ENCODE assay signal across 9 cellular contexts in the genomic region with DNA sequence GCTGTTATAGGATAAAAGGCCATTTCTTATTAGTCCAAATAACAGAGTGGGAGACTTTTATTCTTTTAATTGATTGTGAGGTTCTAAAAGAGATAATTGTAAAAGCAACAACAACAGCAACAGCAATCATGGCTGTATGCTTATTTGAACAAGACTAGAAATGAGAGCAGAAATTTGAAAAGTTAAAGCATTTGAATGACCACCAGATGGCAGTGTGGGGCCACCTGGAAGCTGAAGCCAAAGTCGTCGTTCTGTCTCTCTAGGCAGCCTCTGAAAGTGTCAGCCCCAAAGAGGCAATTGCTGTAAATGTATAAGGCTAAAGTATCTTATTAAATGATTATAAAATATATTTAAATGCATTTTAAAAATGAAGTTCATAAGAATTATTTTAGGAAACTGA. TPM values are rescaled to one million over a fixed set of nuclear protein-coding genes. Genes with fewer than 3 reads are reported as not detected.
DNase-seq lines count a peak whose midpoint lies in the region; ATAC-seq and TF ChIP-seq lines count a peak whose summit lies in the region.
"Had no signal": no experiment of that assay in that cellular context is flagged by ENCODE, and none has a peak within 500 bp of the region (broad histone marks: within the 10 kb centered on the region; RNA-seq: fewer than 3 reads in every experiment).

No MANE protein-coding gene starts in this region.

- peaks cover 12% of the 10 kb centered on the region for H3K36me3 Mint-ChIP-seq in activated T-helper 1 cell treated with anti-CD3 and anti-CD28 coated beads, Interleukin-12 subunit alpha, Interleukin-12 subunit beta, Interleukin-2, Interleukin-4 antibody, amounts not matched to agents 30 ng/mL and 10 ng/mL and 1 ng/mL, durations not matched to agents 14 hours and 24 hours and 36 hours (ENCODE audit: low read depth)

- no peaks in the 10 kb centered on the region for H3K27me3 Mint-ChIP-seq in activated T-helper 1 cell treated with anti-CD3 and anti-CD28 coated beads, Interleukin-12 subunit alpha, Interleukin-12 subunit beta, Interleukin-2, Interleukin-4 antibody, amounts not matched to agents 30 ng/mL and 10 ng/mL and 1 ng/mL, durations not matched to agents 14 hours and 24 hours and 36 hours (ENCODE audit: insufficient read depth)

- H3K36me3 ChIP-seq in KOPT-K1 (ENCODE audit: insufficient read depth, low read length): peaks cover 48% of the 10 kb centered on the region
- H3K36me3 ChIP-seq: SJSA1 had no signal

- H3K27ac Mint-ChIP-seq in activated T-helper 1 cell treated with anti-CD3 and anti-CD28 coated beads, Interleukin-12 subunit alpha, Interleukin-12 subunit beta, Interleukin-2, Interleukin-4 antibody, amounts not matched to agents 30 ng/mL and 10 ng/mL and 1 ng/mL, durations not matched to agents 14 hours and 24 hours and 36 hours: no peak overlapping the region

- TF ChIP-seq CTCF in GM20000 (IDR thresholded peaks at IDR 0.05; ENCODE audit: extremely low read depth, missing control alignments) (peak; percentile 26), fibroblast of villous mesenchyme (IDR thresholded peaks at IDR 0.05; ENCODE audit: insufficient read depth, low read depth, low read length) (peak; percentile 68)

- no peak for ATAC-seq in HG03469 (IDR thresholded peaks at IDR 0.05; ENCODE audit: unreplicated experiment)

- H3K9me3 ChIP-seq in KOPT-K1 (ENCODE audit: insufficient read depth, low read length, poor library complexity, severe bottlenecking): no peaks in the 10 kb centered on the region
- H3K9me3 ChIP-seq: SJSA1 had no signal

- peak overlapping the region; percentile 99 for H3K27ac ChIP-seq in KOPT-K1 (ENCODE audit: low read depth, low read length, poor library complexity, severe bottlenecking)
- H3K27ac ChIP-seq: SJSA1 had no signal

- intact Hi-C loops in activated T-helper 1 cell treated with anti-CD3 and anti-CD28 coated beads, Interleukin-12 subunit alpha, Interleukin-12 subunit beta, Interleukin-2, Interleukin-4 antibody, amounts not matched to agents 30 ng/mL and 10 ng/mL and 1 ng/mL, durations not matched to agents 14 hours and 24 hours and 36 hours (cut with micrococcal nuclease): loop anchor here (1.0 to 10.0 kb wide), 3 partner anchors 18 to 744 kb away; no protein-coding TSS in a partner anchor

- peak; percentile 50 for DNase-seq in COR-L47 (lab: John Stamatoyannopoulos, UW)
- DNase-seq in GM20000 (ENCODE audit: low spot score): peak; percentile 11
- peak; percentile 77 for DNase-seq in RKO (ENCODE audit: low spot score)
- DNase-seq in activated T-helper 1 cell treated with anti-CD3 and anti-CD28 coated beads, Interleukin-12 subunit alpha, Interleukin-12 subunit beta, Interleukin-2, Interleukin-4 antibody, amounts not matched to agents 30 ng/mL and 10 ng/mL and 1 ng/mL, durations not matched to agents 14 hours and 24 hours and 36 hours (ENCODE audit: low spot score): peak; percentile 23
- peak; percentile 44 for DNase-seq in fibroblast of villous mesenchyme (ENCODE audit: low read depth)
- peak; percentile 53 for DNase-seq in pons (ENCODE audit: low spot score)

- H3K9me3 Mint-ChIP-seq in activated T-helper 1 cell treated with anti-CD3 and anti-CD28 coated beads, Interleukin-12 subunit alpha, Interleukin-12 subunit beta, Interleukin-2, Interleukin-4 antibody, amounts not matched to agents 30 ng/mL and 10 ng/mL and 1 ng/mL, durations not matched to agents 14 hours and 24 hours and 36 hours: no peaks in the 10 kb centered on the region

- H3K4me3 ChIP-seq in fibroblast of villous mesenchyme (ENCODE audit: low read depth, low read length): no peak overlapping the region
- H3K4me3 ChIP-seq: SJSA1 had no signal

- H3K4me3 Mint-ChIP-seq in activated T-helper 1 cell treated with anti-CD3 and anti-CD28 coated beads, Interleukin-12 subunit alpha, Interleukin-12 subunit beta, Interleukin-2, Interleukin-4 antibody, amounts not matched to agents 30 ng/mL and 10 ng/mL and 1 ng/mL, durations not matched to agents 14 hours and 24 hours and 36 hours: no peak overlapping the region

- H3K4me1 Mint-ChIP-seq in activated T-helper 1 cell treated with anti-CD3 and anti-CD28 coated beads, Interleukin-12 subunit alpha, Interleukin-12 subunit beta, Interleukin-2, Interleukin-4 antibody, amounts not matched to agents 30 ng/mL and 10 ng/mL and 1 ng/mL, durations not matched to agents 14 hours and 24 hours and 36 hours (ENCODE audit: low read depth): peaks cover 5% of the 10 kb centered on the region

RNA-seq across cellular contexts. Expression of gene SH2D1A, which starts 42.2 kb away (rescaled TPM):
- total RNA-seq in activated T-helper 1 cell treated with anti-CD3 and anti-CD28 coated beads, Interleukin-12 subunit alpha, Interleukin-12 subunit beta, Interleukin-2, Interleukin-4 antibody, amounts not matched to agents 30 ng/mL and 10 ng/mL and 1 ng/mL, durations not matched to agents 14 hours and 24 hours and 36 hours: 50.4 and 56.3 TPM in 2 replicates
- total RNA-seq in fibroblast of villous mesenchyme: not detected in 2 replicates
- total RNA-seq: SJSA1 had no signal

RNA-seq across cellular contexts. Expression of gene TEX13D, which starts 56.1 kb away (rescaled TPM):
- total RNA-seq in activated T-helper 1 cell treated with anti-CD3 and anti-CD28 coated beads, Interleukin-12 subunit alpha, Interleukin-12 subunit beta, Interleukin-2, Interleukin-4 antibody, amounts not matched to agents 30 ng/mL and 10 ng/mL and 1 ng/mL, durations not matched to agents 14 hours and 24 hours and 36 hours: 0.05 TPM in 1 of 2 replicates, not detected in the other
- not detected in 2 replicates for total RNA-seq in fibroblast of villous mesenchyme
- total RNA-seq: SJSA1 had no signal

Comparison
In these comparisons a context has a peak if more than half of its experiments do, and no peak if none do; other contexts are left out.
1. DNase-seq: peak in every context shown above with its lines; median percentile 77 in RKO; 53 in pons; 50 in COR-L47; 44 in fibroblast of villous mesenchyme; 23 in activated T-helper 1 cell treated with anti-CD3 and anti-CD28 coated beads, Interleukin-12 subunit alpha, Interleukin-12 subunit beta, Interleukin-2, Interleukin-4 antibody, amounts not matched to agents 30 ng/mL and 10 ng/mL and 1 ng/mL, durations not matched to agents 14 hours and 24 hours and 36 hours; 11 in GM20000.
2. RNA of gene SH2D1A, which starts 42.2 kb away (total RNA-seq): 50.4 to 56.3 TPM in activated T-helper 1 cell treated with anti-CD3 and anti-CD28 coated beads, Interleukin-12 subunit alpha, Interleukin-12 subunit beta, Interleukin-2, Interleukin-4 antibody, amounts not matched to agents 30 ng/mL and 10 ng/mL and 1 ng/mL, durations not matched to agents 14 hours and 24 hours and 36 hours; not detected in fibroblast of villous mesenchyme; every median in the first group is over 10 times any median in the second.